16 cellular contexts compared by ENCODE assay signal in the genomic region with DNA sequence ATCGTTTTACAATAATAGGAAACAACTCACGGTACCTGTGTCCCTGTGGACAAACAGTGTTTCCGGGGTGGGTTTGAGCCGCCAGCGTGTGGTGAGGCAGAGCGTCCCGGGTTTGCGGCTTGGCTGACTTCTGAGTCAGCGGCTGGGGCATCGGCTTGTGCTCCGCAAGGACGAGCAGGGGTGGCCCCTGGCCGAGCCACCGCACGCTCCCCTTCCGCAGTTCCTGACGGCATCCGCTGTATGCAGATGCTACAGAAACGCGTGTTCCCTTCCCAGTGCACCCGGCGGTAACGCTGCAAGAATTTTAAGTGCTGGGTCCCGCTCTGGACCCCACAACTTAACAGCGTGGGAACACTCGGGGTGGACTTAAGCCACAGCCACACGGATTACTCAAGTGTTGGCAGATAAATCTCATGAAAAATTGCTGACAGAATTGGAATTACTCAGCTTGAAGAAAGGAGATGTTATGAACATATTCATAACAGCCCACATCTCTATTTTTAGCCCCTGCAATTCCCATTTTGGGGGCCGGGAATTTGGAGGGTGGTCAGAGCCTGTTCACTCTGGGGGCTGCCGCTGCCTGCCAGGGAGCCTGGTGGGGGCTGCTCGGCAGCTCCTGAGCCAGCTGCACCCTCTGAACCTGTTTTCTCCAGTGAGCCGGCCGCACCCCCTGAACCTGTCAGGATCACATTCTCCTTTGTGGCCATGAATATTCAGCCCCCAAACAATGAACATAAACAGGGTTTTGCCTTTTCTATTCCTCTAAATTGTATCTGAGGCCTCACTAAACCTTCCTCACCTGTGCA. TPM values are rescaled to one million over a fixed set of nuclear protein-coding genes. Genes with fewer than 3 reads are reported as not detected.
DNase-seq lines count a peak whose midpoint lies in the region; ATAC-seq and TF ChIP-seq lines count a peak whose summit lies in the region.
"Had no signal": no experiment of that assay in that cellular context is flagged by ENCODE, and none has a peak within 500 bp of the region (broad histone marks: within the 10 kb centered on the region; RNA-seq: fewer than 3 reads in every experiment).

No MANE protein-coding gene starts in this region.

- WGBS in sigmoid colon, 2 donors = 74 to 75% methylated on average over 32 of the region's 32 CpGs

- ATAC-seq in HG03460 (IDR thresholded peaks at IDR 0.05; ENCODE audit: unreplicated experiment) = no peak

- TF ChIP-seq CTCF in Caco-2 (IDR thresholded peaks at IDR 0.05; ENCODE audit: insufficient read depth in 1 of 2, low read depth in 1 of 2, low read length in 1 of 2, severe bottlenecking in 1 of 2, unreplicated experiment in 1 of 2) (no peak), fibroblast of mammary gland (conservative IDR thresholded peaks at IDR 0.05; ENCODE audit: control insufficient read depth, insufficient read depth, low read depth, low read length) (no peak), sigmoid colon (IDR thresholded peaks at IDR 0.05) (no peak), GM10266 (IDR thresholded peaks at IDR 0.05; ENCODE audit: control insufficient read depth, insufficient read depth, low read depth, missing control alignments) (no peak)

- POLR2A ChIA-PET in Caco-2 (lab: Charles Lee) = no interaction called here

- H3K27ac ChIP-seq in sigmoid colon = no peak overlapping the region

- intact Hi-C loops in Caco-2 (cut with micrococcal nuclease; ENCODE audit: unreplicated experiment) (no loop called here), sigmoid colon (cut with DNase I) (no loop called here)
- intact Hi-C loops in activated CD4-positive, alpha-beta T cell treated with anti-CD3 and anti-CD28 coated beads, Interleukin-2, amount 10 ng/mL, durations not matched to agents 24 days and 14 days (cut with micrococcal nuclease) = no loop called here

- no peaks in the 10 kb centered on the region for H3K36me3 Mint-ChIP-seq in Caco-2 (ENCODE audit: insufficient read depth, unreplicated experiment)
- H3K36me3 Mint-ChIP-seq in activated CD4-positive, alpha-beta T cell treated with anti-CD3 and anti-CD28 coated beads, Interleukin-2, amount 10 ng/mL, durations not matched to agents 24 days and 14 days (ENCODE audit: low read depth) = no peaks in the 10 kb centered on the region

- no peak for TF ChIP-seq EP300 in sigmoid colon (IDR thresholded peaks at IDR 0.05)

- no peaks in the 10 kb centered on the region for H3K36me3 ChIP-seq in Caco-2 (ENCODE audit: control insufficient read depth, insufficient read depth, low read length)
- H3K36me3 ChIP-seq in sigmoid colon = no peaks in the 10 kb centered on the region

- no peaks in the 10 kb centered on the region for H3K4me1 Mint-ChIP-seq in Caco-2 (ENCODE audit: low read depth, unreplicated experiment)
- H3K4me1 Mint-ChIP-seq in activated CD4-positive, alpha-beta T cell treated with anti-CD3 and anti-CD28 coated beads, Interleukin-2, amount 10 ng/mL, durations not matched to agents 24 days and 14 days = no peaks in the 10 kb centered on the region

- no peak overlapping the region for H3K4me3 ChIP-seq in Caco-2 (ENCODE audit: low read depth, low read length)
- H3K4me3 ChIP-seq in fibroblast of mammary gland (ENCODE audit: control insufficient read depth, low read depth, low read length) = no peak overlapping the region
- H3K4me3 ChIP-seq in sigmoid colon = no peak overlapping the region

- H3K4me1 ChIP-seq in Caco-2 (no peaks in the 10 kb centered on the region), sigmoid colon (peaks cover 0 to 10% (median 9%) of the 10 kb centered on the region in 4 donors)

- TF ChIP-seq POLR2A in sigmoid colon (IDR thresholded peaks at IDR 0.05) = no peak

- no peaks in the 10 kb centered on the region for H3K27me3 Mint-ChIP-seq in Caco-2 (ENCODE audit: insufficient read depth, unreplicated experiment)
- H3K27me3 Mint-ChIP-seq in activated CD4-positive, alpha-beta T cell treated with anti-CD3 and anti-CD28 coated beads, Interleukin-2, amount 10 ng/mL, durations not matched to agents 24 days and 14 days = peaks cover 22% of the 10 kb centered on the region

- H3K4me3 Mint-ChIP-seq in Caco-2 (ENCODE audit: unreplicated experiment) = peak overlapping the region; percentile 61
- no peak overlapping the region for H3K4me3 Mint-ChIP-seq in activated CD4-positive, alpha-beta T cell treated with anti-CD3 and anti-CD28 coated beads, Interleukin-2, amount 10 ng/mL, durations not matched to agents 24 days and 14 days

- DNase-seq in Caco-2 (no peak), NCI-H146 treated with DMSO at 0.1 percent for 48 hours (lab: John Stamatoyannopoulos, UW; ENCODE audit: unreplicated experiment) (peak; percentile 41), fibroblast of mammary gland (ENCODE audit: low read depth) (peak; percentile 78), sigmoid colon (peak; percentile 42), HT-29 (ENCODE audit: low spot score) (no peak), GM10266 (ENCODE audit: extremely low spot score) (no peak)
- no peak for DNase-seq in activated CD4-positive, alpha-beta T cell treated with anti-CD3 and anti-CD28 coated beads, Interleukin-2, amount 10 ng/mL, durations not matched to agents 24 days and 14 days
- DNase-seq: activated CD4-positive, alpha-beta T cell treated with anti-CD3 and anti-CD28 coated beads for 4 hours; dermis blood vessel endothelial cell; KG1; NCI-H2029; NCI-H526 treated with DMSO at 0.1 percent for 48 hours; nucleus accumbens had no signal

- no peaks in the 10 kb centered on the region for H3K9me3 ChIP-seq in Caco-2
- H3K9me3 ChIP-seq in sigmoid colon = no peaks in the 10 kb centered on the region

- H3K27me3 ChIP-seq in Caco-2 (replicated peaks; ENCODE audit: control insufficient read depth, insufficient read depth, low read length) (no peaks in the 10 kb centered on the region), sigmoid colon (peaks cover 16 to 79% (median 47%) of the 10 kb centered on the region in 3 donors)

- BruUV-seq in Caco-2 (replicated peaks; lab: Mats Ljungman, UMichigan) = no TSS peak

- CTCF ChIA-PET in Caco-2 (lab: Charles Lee) = no interaction called here

- no peak overlapping the region for H3K27ac Mint-ChIP-seq in Caco-2 (ENCODE audit: unreplicated experiment)
- H3K27ac Mint-ChIP-seq in activated CD4-positive, alpha-beta T cell treated with anti-CD3 and anti-CD28 coated beads, Interleukin-2, amount 10 ng/mL, durations not matched to agents 24 days and 14 days = no peak overlapping the region

- no peaks in the 10 kb centered on the region for H3K9me3 Mint-ChIP-seq in Caco-2 (ENCODE audit: unreplicated experiment)
- no peaks in the 10 kb centered on the region for H3K9me3 Mint-ChIP-seq in activated CD4-positive, alpha-beta T cell treated with anti-CD3 and anti-CD28 coated beads, Interleukin-2, amount 10 ng/mL, durations not matched to agents 24 days and 14 days

RNA-seq across cellular contexts. Expression of a gene that starts 12.6 kb away (rescaled TPM):
- not detected in 2 replicates for total RNA-seq in Caco-2 (2022)
- under 1 TPM in 1 of 4 donors, not detected in 3; 0.41 TPM for total RNA-seq in sigmoid colon
- under 1 TPM in 1 of 3 donors, not detected in 2; 0.15 TPM for polyA plus RNA-seq in sigmoid colon
- total RNA-seq in activated CD4-positive, alpha-beta T cell treated with anti-CD3 and anti-CD28 coated beads, Interleukin-2, amount 10 ng/mL, durations not matched to agents 24 days and 14 days = not detected in 2 replicates
- not detected in 2 replicates for total RNA-seq in HT-29 (2014; rRNA removed; shearing (Covaris generic))
- total RNA-seq: RPMI7951; T-helper 2 cell treated with Interferon-gamma antibody and Interleukin-4, amounts not matched to agents 100 ng/mL and 5 ng/mL, for 36 hours had no signal

Comparison
In these comparisons a context has a peak if more than half of its experiments do, and no peak if none do; other contexts are left out.
1. DNase-seq: peak in NCI-H146 treated with DMSO at 0.1 percent for 48 hours (single experiment), fibroblast of mammary gland (single experiment) and sigmoid colon (single experiment); none in Caco-2 (0 of 2), activated CD4-positive, alpha-beta T cell treated with anti-CD3 and anti-CD28 coated beads, Interleukin-2, amount 10 ng/mL, durations not matched to agents 24 days and 14 days (single experiment), HT-29 (single experiment) and GM10266 (single experiment).